8 cellular contexts compared by ENCODE assay signal in the genomic region with DNA sequence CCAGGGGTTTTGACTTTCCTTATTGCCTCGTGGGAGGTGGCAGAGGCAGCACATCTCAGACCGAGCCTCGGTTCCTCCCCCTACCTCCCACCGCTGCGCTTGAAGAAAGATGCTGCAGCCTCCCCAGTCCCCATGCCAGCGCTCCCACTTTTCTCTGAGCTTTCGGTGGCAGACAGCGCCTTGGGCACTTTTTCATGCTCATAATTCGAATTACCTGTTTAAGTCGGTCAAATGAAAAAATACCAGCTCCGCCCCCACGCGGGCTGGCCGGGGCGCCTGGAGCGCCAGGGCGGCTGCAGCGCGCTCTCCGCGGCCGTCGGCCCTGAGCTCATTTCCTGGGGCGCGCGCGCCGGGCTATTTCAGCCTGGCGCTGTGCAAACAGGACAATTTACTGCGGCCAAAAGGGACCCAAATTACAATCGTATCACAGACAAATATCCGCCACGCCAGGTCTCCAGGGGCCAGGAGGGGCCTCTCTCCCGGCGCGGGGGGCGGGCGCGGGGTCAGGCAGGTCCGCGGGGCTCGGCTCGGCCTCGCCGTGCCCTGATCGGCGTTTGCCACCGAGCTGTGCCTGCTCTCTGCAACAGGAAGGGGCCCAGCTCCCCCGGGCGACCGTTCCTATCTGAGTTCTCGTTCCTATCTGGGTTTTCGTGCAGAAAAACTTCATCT. TPM values are rescaled to one million over a fixed set of nuclear protein-coding genes. Genes with fewer than 3 reads are reported as not detected.
DNase-seq lines count a peak whose midpoint lies in the region; ATAC-seq and TF ChIP-seq lines count a peak whose summit lies in the region.

No MANE protein-coding gene starts in this region.

- peaks cover 0 to 3% (median 0%) of the 10 kb centered on the region in 7 donors for H3K9me3 Mint-ChIP-seq in CD14-positive monocyte
- no peaks in the 10 kb centered on the region for H3K9me3 Mint-ChIP-seq in activated T-cell treated with anti-CD3 and anti-CD28 coated beads, Interleukin-2, amount 50 U/mL, for 72 hours

- H3K36me3 ChIP-seq in cardiac muscle cell = no peaks in the 10 kb centered on the region

- intact Hi-C loops in CD14-positive monocyte (cut with micrococcal nuclease) = no loop called here
- intact Hi-C loops in posterior cingulate gyrus (cut with DNase I) = no loop called here

- no peak for DNase-seq in CD14-positive monocyte (ENCODE audit: low spot score)
- DNase-seq in HL-60 (ENCODE audit: low read depth in 1 of 2, low spot score in 1 of 2) = peak in 1 of 2 experiments; percentile 31
- peak; percentile 34 to 49 for DNase-seq in activated T-cell treated with anti-CD3 and anti-CD28 coated beads, Interleukin-2, amount 50 U/mL, for 72 hours
- peak; percentile 37 to 48 for DNase-seq in cardiac muscle cell (ENCODE audit: low read depth in 1 of 2, low spot score in 1 of 2)
- peak in 6 of 10 donors; percentile 16 to 90 (median 57) for DNase-seq in posterior cingulate gyrus
- no peak for DNase-seq in SHP77 treated with DMSO at 0.1 percent for 48 hours (lab: John Stamatoyannopoulos, UW)
- DNase-seq in A172 (ENCODE audit: low spot score) = no peak

- H3K4me3 ChIP-seq in HL-60 (replicated peaks; ENCODE audit: insufficient read depth, low read length) (peak overlapping the region; percentile 32), cardiac muscle cell (peak overlapping the region; percentile 44)

- no peak overlapping the region for H3K27ac ChIP-seq in HL-60 (replicated peaks)
- H3K27ac ChIP-seq in cardiac muscle cell = no peak overlapping the region

- TF ChIP-seq CTCF in CD14-positive monocyte (IDR thresholded peaks at IDR 0.05) (no peak), HL-60 (IDR thresholded peaks at IDR 0.05; ENCODE audit: insufficient read depth, low read length) (no peak), cardiac muscle cell (IDR thresholded peaks at IDR 0.05; ENCODE audit: low read depth, low read length) (no peak)

- peaks cover 14% of the 10 kb centered on the region for H3K27me3 ChIP-seq in HL-60 (ENCODE audit: insufficient read depth, poor library complexity, severe bottlenecking)
- peaks cover 31% of the 10 kb centered on the region for H3K27me3 ChIP-seq in cardiac muscle cell

- H3K4me1 ChIP-seq in cardiac muscle cell (ENCODE audit: low read depth) = peaks cover 8% of the 10 kb centered on the region

- no peaks in the 10 kb centered on the region for H3K9me3 ChIP-seq in cardiac muscle cell (ENCODE audit: low read depth)

- peaks cover 29 to 43% (median 32%) of the 10 kb centered on the region in 3 donors for H3K27me3 Mint-ChIP-seq in CD14-positive monocyte (ENCODE audit: low read depth in 3 of 3)
- H3K27me3 Mint-ChIP-seq in activated T-cell treated with anti-CD3 and anti-CD28 coated beads, Interleukin-2, amount 50 U/mL, for 72 hours (ENCODE audit: low read depth) = peaks cover 65% of the 10 kb centered on the region

- no peaks in the 10 kb centered on the region for H3K36me3 Mint-ChIP-seq in CD14-positive monocyte
- H3K36me3 Mint-ChIP-seq in activated T-cell treated with anti-CD3 and anti-CD28 coated beads, Interleukin-2, amount 50 U/mL, for 72 hours (ENCODE audit: insufficient read depth in 2 of 2) = peaks cover 0 to 3% of the 10 kb centered on the region in 2 donors

- peaks cover 17% of the 10 kb centered on the region for H3K4me1 Mint-ChIP-seq in CD14-positive monocyte
- H3K4me1 Mint-ChIP-seq in activated T-cell treated with anti-CD3 and anti-CD28 coated beads, Interleukin-2, amount 50 U/mL, for 72 hours (ENCODE audit: low read depth) = peaks cover 16% of the 10 kb centered on the region

- peak; percentile 82 to 87 for ATAC-seq in activated T-cell treated with anti-CD3 and anti-CD28 coated beads, Interleukin-2, amount 50 U/mL, for 72 hours (replicated peaks in 1 of 2)
- no peak for ATAC-seq in HG02870 (IDR thresholded peaks at IDR 0.05; ENCODE audit: unreplicated experiment)

- H3K4me3 Mint-ChIP-seq in CD14-positive monocyte = peak overlapping the region; percentile 73 to 80
- H3K4me3 Mint-ChIP-seq in activated T-cell treated with anti-CD3 and anti-CD28 coated beads, Interleukin-2, amount 50 U/mL, for 72 hours = peak overlapping the region; percentile 75 to 77

- H3K27ac Mint-ChIP-seq in CD14-positive monocyte = no peak overlapping the region
- H3K27ac Mint-ChIP-seq in activated T-cell treated with anti-CD3 and anti-CD28 coated beads, Interleukin-2, amount 50 U/mL, for 72 hours = no peak overlapping the region

RNA-seq across cellular contexts. Expression of a gene that starts 45.0 kb away (rescaled TPM):
- polyA plus RNA-seq in CD14-positive monocyte (not detected), cardiac muscle cell (0.10 and 4.1 TPM in 2 replicates)
- total RNA-seq in activated T-cell treated with anti-CD3 and anti-CD28 coated beads, Interleukin-2, amount 50 U/mL, for 72 hours = not detected
- 0.85 and 3.2 TPM in 2 replicates for total RNA-seq in cardiac muscle cell
- total RNA-seq in A172 (2014; rRNA removed; shearing (Covaris generic)) = 0.07 and 0.24 TPM in 2 replicates

RNA-seq across cellular contexts. Expression of a gene that starts 51.9 kb away (rescaled TPM):
- polyA plus RNA-seq in CD14-positive monocyte = under 1 TPM in 1 of 2 donors, not detected in 1; 0.06 TPM
- under 1 TPM; 0.36 to 0.37 TPM for total RNA-seq in activated T-cell treated with anti-CD3 and anti-CD28 coated beads, Interleukin-2, amount 50 U/mL, for 72 hours
- total RNA-seq in cardiac muscle cell = 0.07 and 1.0 TPM in 2 replicates
- polyA plus RNA-seq in cardiac muscle cell = 0.32 TPM in 1 of 2 replicates, not detected in the other
- total RNA-seq in A172 (2014; rRNA removed; shearing (Covaris generic)) = not detected in 2 replicates

Comparison
In these comparisons a context has a peak if more than half of its experiments do, and no peak if none do; other contexts are left out.
1. DNase-seq: peak in activated T-cell treated with anti-CD3 and anti-CD28 coated beads, Interleukin-2, amount 50 U/mL, for 72 hours (2 of 2), cardiac muscle cell (2 of 2) and posterior cingulate gyrus (6 of 10); none in CD14-positive monocyte (single experiment), SHP77 treated with DMSO at 0.1 percent for 48 hours (single experiment) and A172 (single experiment).